ENCODE assay signal across 8 cellular contexts in the genomic region with DNA sequence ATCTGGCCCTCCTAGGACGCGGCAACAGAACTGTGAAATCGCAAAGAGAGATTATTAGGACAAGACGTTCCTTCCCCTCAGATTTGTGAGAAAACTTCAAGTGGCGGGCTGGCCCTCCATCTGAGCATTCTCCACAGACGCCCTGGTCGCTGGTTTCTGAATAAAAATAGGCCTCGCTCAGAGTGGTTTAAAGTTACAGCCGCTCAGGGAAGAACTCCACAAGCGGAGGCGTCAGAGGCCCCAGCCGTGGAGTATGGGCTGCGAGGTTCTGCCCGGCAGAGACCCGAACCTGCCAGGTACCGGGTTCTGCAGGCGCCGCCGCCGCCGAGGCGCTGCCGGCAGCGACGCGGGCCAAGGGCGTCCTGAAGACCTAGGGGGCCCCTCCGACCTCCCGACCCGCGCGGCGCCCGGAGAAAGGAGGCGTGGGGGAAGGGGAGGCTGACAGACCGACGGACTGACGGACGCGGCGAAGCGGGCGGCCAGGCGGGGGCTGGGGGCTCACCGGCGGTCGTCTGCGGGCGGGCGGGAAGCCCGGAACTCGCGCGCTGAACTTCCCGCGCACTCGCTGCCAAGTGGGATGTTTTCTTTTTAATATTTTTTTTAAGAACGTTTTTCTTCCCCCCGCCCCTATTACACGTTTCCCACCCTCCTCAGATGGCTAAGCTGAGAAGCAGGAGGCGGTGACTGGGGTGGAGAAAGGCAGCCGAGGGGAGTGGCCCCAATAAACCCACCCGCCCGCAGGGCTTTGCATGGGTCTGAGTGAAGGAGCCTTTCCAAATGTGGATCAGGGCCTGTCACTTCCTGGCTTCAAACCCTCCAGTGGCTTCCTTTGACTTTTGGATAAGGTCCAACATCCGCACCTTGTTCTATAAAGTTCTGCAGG. TPM values are rescaled to one million over a fixed set of nuclear protein-coding genes. Genes with fewer than 3 reads are reported as not detected.
DNase-seq lines count a peak whose midpoint lies in the region; ATAC-seq and TF ChIP-seq lines count a peak whose summit lies in the region.

A gene (minus strand): TSS at position 574 of the 883 bp plus-strand sequence. CDS start 770 bp downstream, outside the sequence.

- H3K9me3 ChIP-seq in PC-9 (ENCODE audit: insufficient read depth, low read depth) (no peaks in the 10 kb centered on the region), gastroesophageal sphincter (no peaks in the 10 kb centered on the region), prostate gland (no peaks in the 10 kb centered on the region)

- no peaks in the 10 kb centered on the region for H4K20me1 ChIP-seq in PC-9 (ENCODE audit: insufficient read depth)

- TF ChIP-seq POLR2A in gastroesophageal sphincter (IDR thresholded peaks at IDR 0.05) (peak in 1 of 2 donors; percentile 15), prostate gland (IDR thresholded peaks at IDR 0.05) (no peak)

- peak within 1 kb of the TSS; percentile 45; the same call in 1 of the 2 replicates for H3K4me3 ChIP-seq in PC-9
- peak within 1 kb of the TSS; percentile 57 to 68 for H3K4me3 ChIP-seq in gastroesophageal sphincter
- H3K4me3 ChIP-seq in prostate gland = peak within 1 kb of the TSS; percentile 57 to 61

- H2AFZ ChIP-seq in PC-9 = peak within 1 kb of the TSS; percentile 74; the same call in 1 of the 2 replicates

- no peaks in the 10 kb centered on the region for H3K4me1 ChIP-seq in PC-9 (replicated peaks; ENCODE audit: insufficient read depth)
- H3K4me1 ChIP-seq in gastroesophageal sphincter = peaks cover 0 to 23% (median 0%) of the 10 kb centered on the region in 3 donors
- no peaks in the 10 kb centered on the region for H3K4me1 ChIP-seq in prostate gland (replicated peaks)

- ATAC-seq in gastroesophageal sphincter (peak; percentile 68), GM18868 (IDR thresholded peaks at IDR 0.05; ENCODE audit: unreplicated experiment) (no peak)

- H3K4me2 ChIP-seq in PC-9 = peak within 1 kb of the TSS; percentile 66

- BruUV-seq in PC-9 (replicated peaks; lab: Mats Ljungman, UMichigan) = no TSS peak

- H3K27ac ChIP-seq in PC-9 (no peak within 1 kb of the TSS), gastroesophageal sphincter (peak within 1 kb of the TSS; percentile 30 to 84 (median 70)), prostate gland (peak within 1 kb of the TSS; percentile 82 to 88)

- H3F3A ChIP-seq in PC-9 (ENCODE audit: insufficient read depth, low read depth) = no peaks in the 10 kb centered on the region

- no peak for TF ChIP-seq EP300 in gastroesophageal sphincter (IDR thresholded peaks at IDR 0.05)

- 0% methylated on average over 6 to 7 of the region's 65 CpGs for WGBS in gastroesophageal sphincter (ENCODE audit: low coverage in 1 of 2), 2 donors
- WGBS in prostate gland = 1% methylated on average over 54 of the region's 65 CpGs

- CTCF ChIA-PET in PC-9 (lab: Charles Lee) = no interaction called here

- POLR2A ChIA-PET in PC-9 (lab: Charles Lee; ENCODE audit: unreplicated experiment) = no interaction called here

- H3K79me2 ChIP-seq in PC-9 (ENCODE audit: low read depth) = no peaks in the 10 kb centered on the region

- H3K27me3 ChIP-seq in PC-9 (ENCODE audit: insufficient read depth, low read depth) = no peaks in the 10 kb centered on the region
- no peaks in the 10 kb centered on the region for H3K27me3 ChIP-seq in gastroesophageal sphincter
- H3K27me3 ChIP-seq in prostate gland (replicated peaks; ENCODE audit: insufficient read depth) = no peaks in the 10 kb centered on the region

- no peaks in the 10 kb centered on the region for H3K9me2 ChIP-seq in PC-9 (ENCODE audit: insufficient read depth)

- TF ChIP-seq CTCF in PC-9 (conservative IDR thresholded peaks at IDR 0.05) (no peak), gastroesophageal sphincter (IDR thresholded peaks at IDR 0.05) (no peak), prostate gland (IDR thresholded peaks at IDR 0.05) (no peak)

- H3K36me3 ChIP-seq in PC-9 (ENCODE audit: low read depth) = no peaks in the 10 kb centered on the region
- no peaks in the 10 kb centered on the region for H3K36me3 ChIP-seq in gastroesophageal sphincter
- no peaks in the 10 kb centered on the region for H3K36me3 ChIP-seq in prostate gland

- DNase-seq in ELR (ENCODE audit: low read depth) (peak; percentile 53), PC-9 (peak in 1 of 2 experiments; percentile 56), prostate gland (ENCODE audit: low spot score) (peak; percentile 73), medulla oblongata (ENCODE audit: extremely low spot score) (no peak), activated T-cell treated with anti-CD3 and anti-CD28 coated beads for 4 hours (no peak), SHP77 treated with DMSO at 0.1 percent for 48 hours (lab: John Stamatoyannopoulos, UW) (no peak)

- intact Hi-C loops in PC-9 (cut with micrococcal nuclease; ENCODE audit: unreplicated experiment) (no loop called here), prostate gland (cut with DNase I) (no loop called here)

RNA-seq across cellular contexts. Expression of the gene that starts here (rescaled TPM):
- total RNA-seq in PC-9 (2021) (0.88 and 0.96 TPM in 2 replicates), gastroesophageal sphincter (1 to 10 TPM; 1.4 to 8.6 (median 2.5) TPM), prostate gland (1 to 10 TPM; 1.1 to 2.8 TPM)

Comparison
In these comparisons a context has a peak if more than half of its experiments do, and no peak if none do; other contexts are left out.
1. DNase-seq: peak in ELR (single experiment) and prostate gland (single experiment); none in medulla oblongata (single experiment), activated T-cell treated with anti-CD3 and anti-CD28 coated beads for 4 hours (single experiment) and SHP77 treated with DMSO at 0.1 percent for 48 hours (single experiment).
2. Peak in every context shown above with its lines, with median percentiles within 50 percentile points of each other: H3K4me3 ChIP-seq.